In genomic region chr20:63178445-63178818, GRCh38 we compare ENCODE assay signal across 10 cellular contexts. TPM values are rescaled to one million over a fixed set of nuclear protein-coding genes. Genes with fewer than 3 reads are reported as not detected.
DNase-seq lines count a peak whose midpoint lies in the region; ATAC-seq and TF ChIP-seq lines count a peak whose summit lies in the region.
"Had no signal": no experiment of that assay in that cellular context is flagged by ENCODE, and none has a peak within 500 bp of the region (broad histone marks: within the 10 kb centered on the region; RNA-seq: fewer than 3 reads in every experiment).

No MANE protein-coding gene starts in this region.

- no peaks in the 10 kb centered on the region for H3K36me3 ChIP-seq in SK-N-SH (replicated peaks in 1 of 2; ENCODE audit: control insufficient read depth in 1 of 2, insufficient read depth in 2 of 2, low read length in 1 of 2)
- no peaks in the 10 kb centered on the region for H3K36me3 ChIP-seq in iPS-15b (ENCODE audit: control insufficient read depth, insufficient read depth, low read length)
- no peaks in the 10 kb centered on the region for H3K36me3 ChIP-seq in suprapubic skin

- H3K4me3 ChIP-seq in SK-N-SH (ENCODE audit: low read depth in 2 of 2, low read length in 1 of 2): no peak overlapping the region
- peak overlapping the region; percentile 40 for H3K4me3 ChIP-seq in iPS-15b (ENCODE audit: low read depth, low read length)
- peak overlapping the region; percentile 33 for H3K4me3 ChIP-seq in suprapubic skin

- H3K27me3 ChIP-seq in SK-N-SH (ENCODE audit: insufficient read depth) (peaks cover 55% of the 10 kb centered on the region), iPS-15b (ENCODE audit: control insufficient read depth, insufficient read depth, low read length) (peaks cover 34% of the 10 kb centered on the region), suprapubic skin (peaks cover 98% of the 10 kb centered on the region)

- H4K20me1 ChIP-seq in SK-N-SH (ENCODE audit: insufficient read depth): peaks cover 16% of the 10 kb centered on the region; the same call in 1 of the 2 replicates

- peak; percentile 69 for DNase-seq in SK-N-SH
- DNase-seq in NCI-H69 (lab: John Stamatoyannopoulos, UW): peak; percentile 51
- no peak for DNase-seq in suprapubic skin (ENCODE audit: low spot score in 2 of 2)
- no peak for DNase-seq in RWPE1 (ENCODE audit: low spot score)
- no peak for DNase-seq in HT-29 (ENCODE audit: low spot score)

- H3K9ac ChIP-seq in SK-N-SH: no peak overlapping the region
- no peak overlapping the region for H3K9ac ChIP-seq in iPS-15b (ENCODE audit: low read depth, low read length)

- TF ChIP-seq RAD21 in SK-N-SH (IDR thresholded peaks at IDR 0.05; ENCODE audit: low read length): no peak

- no peak overlapping the region for H3K27ac ChIP-seq in SK-N-SH (ENCODE audit: low read depth in 2 of 2, low read length in 1 of 2)
- no peak overlapping the region for H3K27ac ChIP-seq in suprapubic skin
- no peak overlapping the region for H3K27ac ChIP-seq in RWPE1

- no peak for TF ChIP-seq POLR2A in suprapubic skin (IDR thresholded peaks at IDR 0.05)

- no peaks in the 10 kb centered on the region for H3K9me3 ChIP-seq in SK-N-SH
- H3K9me3 ChIP-seq in iPS-15b (ENCODE audit: control insufficient read depth, insufficient read depth, low read length): no peaks in the 10 kb centered on the region
- H3K9me3 ChIP-seq in suprapubic skin: no peaks in the 10 kb centered on the region

- CTCF ChIA-PET in SK-N-SH (lab: Yijun Ruan, JAX): interaction anchor here (1.0 to 9.9 kb wide), 7 partner anchors 16 to 206 kb away, joined by 3 to 89 read pairs (median 4); no protein-coding TSS in a partner anchor
- CTCF ChIA-PET in RWPE1 (lab: Yijun Ruan, JAX): interaction anchor here (0.8 to 1.5 kb wide), 4 partner anchors 10 to 166 kb away, joined by 3 to 6 read pairs (median 4); no protein-coding TSS in a partner anchor

- POLR2A ChIA-PET in SK-N-SH (lab: Yijun Ruan, JAX): no interaction called here
- POLR2A ChIA-PET in RWPE1 (lab: Yijun Ruan, JAX; ENCODE audit: low non-redundant PET): no interaction called here

- H3F3A ChIP-seq in SK-N-SH (replicated peaks; ENCODE audit: insufficient read depth): no peaks in the 10 kb centered on the region

- no CpG with 5 or more reads among the region's 48 CpGs for WGBS in SK-N-SH (ENCODE audit: low lambda C conversion rate)
- WGBS in suprapubic skin: no CpG with 5 or more reads among the region's 48 CpGs

- no peak for TF ChIP-seq CTCF in SK-N-SH (IDR thresholded peaks at IDR 0.05)
- no peak for TF ChIP-seq CTCF in suprapubic skin (IDR thresholded peaks at IDR 0.05)
- no peak for TF ChIP-seq CTCF in RWPE1 (conservative IDR thresholded peaks at IDR 0.05; ENCODE audit: low read depth)

- no peak overlapping the region for H3K4me2 ChIP-seq in SK-N-SH

- H3K9me2 ChIP-seq in SK-N-SH: no peaks in the 10 kb centered on the region

- no peaks in the 10 kb centered on the region for H3K79me2 ChIP-seq in SK-N-SH (ENCODE audit: insufficient read depth)

- no peak overlapping the region for H2AFZ ChIP-seq in SK-N-SH (ENCODE audit: low read depth)

- no peaks in the 10 kb centered on the region; a peak in 1 of 4 replicates for H3K4me1 ChIP-seq in SK-N-SH (ENCODE audit: control insufficient read depth in 1 of 2, insufficient read depth in 2 of 2, low read depth in 1 of 2, low read length in 1 of 2)
- peaks cover 7% of the 10 kb centered on the region for H3K4me1 ChIP-seq in iPS-15b (ENCODE audit: control insufficient read depth, insufficient read depth, low read length)
- peaks cover 42% of the 10 kb centered on the region for H3K4me1 ChIP-seq in suprapubic skin

- ATAC-seq in SK-N-SH treated with all-trans-retinoic acid at 6 μM for 48 hours (no peak), GM18498 (IDR thresholded peaks at IDR 0.05; ENCODE audit: unreplicated experiment) (no peak)

- no peak for TF ChIP-seq EP300 in SK-N-SH (IDR thresholded peaks at IDR 0.05; ENCODE audit: borderline replicate concordance in 1 of 2, low read depth in 1 of 2, low read length in 1 of 2)
- TF ChIP-seq EP300 in suprapubic skin (IDR thresholded peaks at IDR 0.05): no peak

TF ChIP-seq in SK-N-SH, 30 proteins besides CTCF, POLR2A, EP300 and RAD21 (continues in another document):
- TF ChIP-seq ELF1 (IDR thresholded peaks at IDR 0.05) (no peak), RXRA (IDR thresholded peaks at IDR 0.05; ENCODE audit: borderline replicate concordance, low read depth) (no peak), NFIC (IDR thresholded peaks at IDR 0.05; ENCODE audit: borderline replicate concordance) (no peak), NRF1 (IDR thresholded peaks at IDR 0.05; ENCODE audit: low read depth, low read length) (no peak), RCOR1 (IDR thresholded peaks at IDR 0.05; ENCODE audit: low read length) (no peak), USF1 (IDR thresholded peaks at IDR 0.05; ENCODE audit: borderline replicate concordance, low read depth) (no peak), TCF12 (IDR thresholded peaks at IDR 0.05) (no peak), TAF1 (IDR thresholded peaks at IDR 0.05; ENCODE audit: borderline replicate concordance, low read depth, low read length) (no peak), FOXJ3 (CRISPR knock-in tag; IDR thresholded peaks at IDR 0.05) (no peak), JUND (IDR thresholded peaks at IDR 0.05) (no peak), IRF3 (IDR thresholded peaks at IDR 0.05; ENCODE audit: low read depth, low read length) (no peak), POLR2AphosphoS5 (IDR thresholded peaks at IDR 0.05; ENCODE audit: low read depth, low read length) (no peak)
- TF ChIP-seq, protein P1, sequence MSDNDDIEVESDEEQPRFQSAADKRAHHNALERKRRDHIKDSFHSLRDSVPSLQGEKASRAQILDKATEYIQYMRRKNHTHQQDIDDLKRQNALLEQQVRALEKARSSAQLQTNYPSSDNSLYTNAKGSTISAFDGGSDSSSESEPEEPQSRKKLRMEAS (IDR thresholded peaks at IDR 0.05; ENCODE audit: low read depth): no peak

TF ChIP-seq in SK-N-SH treated with all-trans-retinoic acid at 6 μM for 48 hours, 23 proteins besides CTCF, POLR2A, EP300 and RAD21:
- TF ChIP-seq, protein P2, sequence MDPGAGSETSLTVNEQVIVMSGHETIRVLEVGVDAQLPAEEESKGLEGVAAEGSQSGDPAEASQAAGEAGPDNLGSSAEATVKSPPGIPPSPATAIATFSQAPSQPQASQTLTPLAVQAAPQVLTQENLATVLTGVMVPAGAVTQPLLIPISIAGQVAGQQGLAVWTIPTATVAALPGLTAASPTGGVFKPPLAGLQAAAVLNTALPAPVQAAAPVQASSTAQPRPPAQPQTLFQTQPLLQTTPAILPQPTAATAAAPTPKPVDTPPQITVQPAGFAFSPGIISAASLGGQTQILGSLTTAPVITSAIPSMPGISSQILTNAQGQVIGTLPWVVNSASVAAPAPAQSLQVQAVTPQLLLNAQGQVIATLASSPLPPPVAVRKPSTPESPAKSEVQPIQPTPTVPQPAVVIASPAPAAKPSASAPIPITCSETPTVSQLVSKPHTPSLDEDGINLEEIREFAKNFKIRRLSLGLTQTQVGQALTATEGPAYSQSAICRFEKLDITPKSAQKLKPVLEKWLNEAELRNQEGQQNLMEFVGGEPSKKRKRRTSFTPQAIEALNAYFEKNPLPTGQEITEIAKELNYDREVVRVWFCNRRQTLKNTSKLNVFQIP (CRISPR knock-in tag; IDR thresholded peaks at IDR 0.05; ENCODE audit: borderline replicate concordance, low read depth): no peak
- TF ChIP-seq ZFP3 (CRISPR knock-in tag; IDR thresholded peaks at IDR 0.05) (no peak), TCF4 (CRISPR knock-in tag; IDR thresholded peaks at IDR 0.05; ENCODE audit: borderline replicate concordance) (no peak), ZC3H10 (CRISPR knock-in tag; IDR thresholded peaks at IDR 0.05) (no peak), SNAI2 (CRISPR knock-in tag; IDR thresholded peaks at IDR 0.05) (no peak), OSR1 (CRISPR knock-in tag; IDR thresholded peaks at IDR 0.05) (no peak)
- TF ChIP-seq, protein P3, sequence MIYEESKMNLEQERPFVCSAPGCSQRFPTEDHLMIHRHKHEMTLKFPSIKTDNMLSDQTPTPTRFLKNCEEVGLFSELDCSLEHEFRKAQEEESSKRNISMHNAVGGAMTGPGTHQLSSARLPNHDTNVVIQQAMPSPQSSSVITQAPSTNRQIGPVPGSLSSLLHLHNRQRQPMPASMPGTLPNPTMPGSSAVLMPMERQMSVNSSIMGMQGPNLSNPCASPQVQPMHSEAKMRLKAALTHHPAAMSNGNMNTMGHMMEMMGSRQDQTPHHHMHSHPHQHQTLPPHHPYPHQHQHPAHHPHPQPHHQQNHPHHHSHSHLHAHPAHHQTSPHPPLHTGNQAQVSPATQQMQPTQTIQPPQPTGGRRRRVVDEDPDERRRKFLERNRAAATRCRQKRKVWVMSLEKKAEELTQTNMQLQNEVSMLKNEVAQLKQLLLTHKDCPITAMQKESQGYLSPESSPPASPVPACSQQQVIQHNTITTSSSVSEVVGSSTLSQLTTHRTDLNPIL (CRISPR knock-in tag; IDR thresholded peaks at IDR 0.05; ENCODE audit: low read depth): no peak

RNA-seq across cellular contexts. Expression of gene YTHDF1, which starts 37.5 kb away (rescaled TPM):
- 15.5 and 17.0 TPM in 2 replicates for polyA plus RNA-seq in SK-N-SH (2012; rRNA removed)
- 15.9 and 17.6 TPM in 2 replicates for polyA plus RNA-seq in SK-N-SH (2012; cell fraction: cytosol; rRNA removed)
- polyA plus RNA-seq in SK-N-SH (2012; cell fraction: nucleus; rRNA removed): 25.6 and 28.5 TPM in 2 replicates
- 10 to 100 TPM; 32.7 to 40.6 (median 34.0) TPM for total RNA-seq in suprapubic skin
- 47.2 and 53.6 TPM in 2 replicates for total RNA-seq in HT-29 (2014; rRNA removed; shearing (Covaris generic))

RNA-seq across cellular contexts. Expression of gene BIRC7, which starts 57.3 kb away (rescaled TPM):
- polyA plus RNA-seq in SK-N-SH (2012; rRNA removed): not detected in 2 replicates
- not detected in 2 replicates for polyA plus RNA-seq in SK-N-SH (2012; cell fraction: cytosol; rRNA removed)
- polyA plus RNA-seq in SK-N-SH (2012; cell fraction: nucleus; rRNA removed): not detected in 2 replicates
- total RNA-seq in suprapubic skin: 1 to 10 TPM in 3 of 4 donors, under 1 TPM in 1; 0.49 to 3.0 (median 1.7) TPM
- total RNA-seq in HT-29 (2014; rRNA removed; shearing (Covaris generic)): 1.3 and 2.7 TPM in 2 replicates
- total RNA-seq: posterior vena cava, Right ventricle myocardium inferior had no signal

Comparison
In these comparisons a context has a peak if more than half of its experiments do, and no peak if none do; other contexts are left out.
1. DNase-seq: peak in SK-N-SH (single experiment) and NCI-H69 (single experiment); none in suprapubic skin (0 of 2), RWPE1 (single experiment) and HT-29 (single experiment).
2. H3K4me3 ChIP-seq: peak in iPS-15b (single experiment) and suprapubic skin (single experiment); none in SK-N-SH (0 of 2).